Comparison of ENCODE assay signal across 17 cellular contexts in genomic region chr5:91144491-91145232, GRCh38.
DNase-seq lines count a peak whose midpoint lies in the region; ATAC-seq and TF ChIP-seq lines count a peak whose summit lies in the region.
"Had no signal": no experiment of that assay in that cellular context is flagged by ENCODE, and none has a peak within 500 bp of the region (broad histone marks: within the 10 kb centered on the region; RNA-seq: fewer than 3 reads in every experiment).

No MANE protein-coding gene starts in this region.

- no peaks in the 10 kb centered on the region for H3K4me1 Mint-ChIP-seq in activated naive CD4-positive, alpha-beta T cell treated with anti-CD3 and anti-CD28 coated beads for 36 hours (ENCODE audit: low read depth)

- peak overlapping the region in 9 of 10 donors; percentile 3 to 77 (median 58) for H3K27ac ChIP-seq in heart right ventricle
- peak overlapping the region in 3 of 4 donors; percentile 23 to 54 (median 48) for H3K27ac ChIP-seq in gastroesophageal sphincter
- H3K27ac ChIP-seq in parathyroid adenoma = no peak overlapping the region
- no peak overlapping the region for H3K27ac ChIP-seq in aorta (ENCODE audit: low read depth in 1 of 2, low read length in 2 of 2)

- no peak for TF ChIP-seq CTCF in heart right ventricle (IDR thresholded peaks at IDR 0.05)
- TF ChIP-seq CTCF in gastroesophageal sphincter (IDR thresholded peaks at IDR 0.05) = no peak
- no peak for TF ChIP-seq CTCF in parathyroid adenoma (IDR thresholded peaks at IDR 0.05)

- DNase-seq in heart right ventricle (no peak), cardiac septum (ENCODE audit: low spot score) (no peak), aorta (no peak), amniotic stem cell (lab: John Stamatoyannopoulos, UW) (no peak)
- DNase-seq in activated naive CD4-positive, alpha-beta T cell treated with anti-CD3 and anti-CD28 coated beads for 36 hours = no peak
- DNase-seq: ACHN; activated CD4-positive, CD25-positive, alpha-beta regulatory T cell; activated CD8-positive, alpha-beta memory T cell treated with anti-CD3 and anti-CD28 coated beads, Interleukin-2, amount 50 U/mL, for 4 hours; activated naive CD8-positive, alpha-beta T cell treated with anti-CD3 and anti-CD28 coated beads for 36 hours; CD8-positive, alpha-beta T cell; midbrain; NCI-H2107; stimulated activated CD4-positive, alpha-beta T cell treated with anti-CD3 and anti-CD28 coated beads, Interleukin-2, amount 100 ng/mL, for 48 hours had no signal

- H3K4me3 Mint-ChIP-seq in activated naive CD4-positive, alpha-beta T cell treated with anti-CD3 and anti-CD28 coated beads for 36 hours = no peak overlapping the region
- H3K4me3 Mint-ChIP-seq: activated naive CD8-positive, alpha-beta T cell treated with anti-CD3 and anti-CD28 coated beads for 36 hours; CD8-positive, alpha-beta T cell had no signal

- H3K9ac ChIP-seq in parathyroid adenoma = no peak overlapping the region

- TF ChIP-seq POLR2A in gastroesophageal sphincter (IDR thresholded peaks at IDR 0.05) = no peak

- no peaks in the 10 kb centered on the region for H3K79me2 ChIP-seq in parathyroid adenoma

- ATAC-seq in heart right ventricle = peak in 2 of 8 donors; percentile 48 to 64
- ATAC-seq in gastroesophageal sphincter = no peak
- ATAC-seq in aorta (ENCODE audit: low FRiP score) = peak; percentile 59
- ATAC-seq in GM21723 (IDR thresholded peaks at IDR 0.05; ENCODE audit: unreplicated experiment) = no peak
- ATAC-seq: CD8-positive, alpha-beta T cell had no signal

- H3K27me3 ChIP-seq in heart right ventricle (no peaks in the 10 kb centered on the region), gastroesophageal sphincter (no peaks in the 10 kb centered on the region), parathyroid adenoma (ENCODE audit: control insufficient read depth, insufficient read depth, low read length) (no peaks in the 10 kb centered on the region), aorta (ENCODE audit: control insufficient read depth in 1 of 2, insufficient read depth in 2 of 2, low read length in 1 of 2) (no peaks in the 10 kb centered on the region)

- peak overlapping the region; percentile 16 for H2AFZ ChIP-seq in parathyroid adenoma

- peak overlapping the region in 4 of 10 donors; percentile 12 to 19 (median 13) for H3K4me3 ChIP-seq in heart right ventricle
- no peak overlapping the region for H3K4me3 ChIP-seq in gastroesophageal sphincter
- no peak overlapping the region for H3K4me3 ChIP-seq in parathyroid adenoma (ENCODE audit: low read depth, low read length)
- H3K4me3 ChIP-seq in aorta (ENCODE audit: low read length in 2 of 2) = no peak overlapping the region
- H3K4me3 ChIP-seq: prostate gland had no signal

- H3K27ac Mint-ChIP-seq in activated naive CD4-positive, alpha-beta T cell treated with anti-CD3 and anti-CD28 coated beads for 36 hours = no peak overlapping the region
- H3K27ac Mint-ChIP-seq: activated naive CD8-positive, alpha-beta T cell treated with anti-CD3 and anti-CD28 coated beads for 36 hours; CD8-positive, alpha-beta T cell had no signal

- intact Hi-C loops in heart right ventricle (cut with DNase I) (loop anchor here in 1 of 10 donors (5.0 kb wide), 1 partner anchor 32 kb away; no protein-coding TSS in a partner anchor), cardiac septum (cut with DNase I) (loop anchor here (5.0 kb wide), 1 partner anchor 37 kb away; no protein-coding TSS in a partner anchor), aorta (cut with DNase I) (no loop called here)
- intact Hi-C loops in activated naive CD4-positive, alpha-beta T cell treated with anti-CD3 and anti-CD28 coated beads for 36 hours (cut with micrococcal nuclease) = no loop called here

- H3K9me3 Mint-ChIP-seq in activated naive CD4-positive, alpha-beta T cell treated with anti-CD3 and anti-CD28 coated beads for 36 hours = no peaks in the 10 kb centered on the region
- H3K9me3 Mint-ChIP-seq: CD8-positive, alpha-beta T cell had no signal

- no peaks in the 10 kb centered on the region for H3K27me3 Mint-ChIP-seq in activated naive CD4-positive, alpha-beta T cell treated with anti-CD3 and anti-CD28 coated beads for 36 hours (ENCODE audit: low read depth)
- H3K27me3 Mint-ChIP-seq: activated naive CD8-positive, alpha-beta T cell treated with anti-CD3 and anti-CD28 coated beads for 36 hours had no signal

- 52 to 62% methylated on average over 5 of the region's 5 CpGs for WGBS in heart right ventricle, 2 donors
- 38 to 45% methylated on average over 5 of the region's 5 CpGs for WGBS in gastroesophageal sphincter (ENCODE audit: low coverage in 1 of 2), 2 donors
- 19 to 23% methylated on average over 5 of the region's 5 CpGs for WGBS in aorta, 2 donors

- H3K4me2 ChIP-seq in parathyroid adenoma (ENCODE audit: low read length) = peak overlapping the region; percentile 39

- CTCF ChIA-PET in activated naive CD4-positive, alpha-beta T cell treated with anti-CD3 and anti-CD28 coated beads for 36 hours (lab: Charles Lee) = interaction anchor here (1.0 to 1.2 kb wide), 2 partner anchors 42 to 75 kb away, joined by 3 to 4 read pairs; no protein-coding TSS in a partner anchor

- H3K36me3 Mint-ChIP-seq in activated naive CD4-positive, alpha-beta T cell treated with anti-CD3 and anti-CD28 coated beads for 36 hours (ENCODE audit: low read depth) = no peaks in the 10 kb centered on the region
- H3K36me3 Mint-ChIP-seq: CD8-positive, alpha-beta T cell had no signal

- H3K36me3 ChIP-seq in heart right ventricle (no peaks in the 10 kb centered on the region), gastroesophageal sphincter (no peaks in the 10 kb centered on the region), parathyroid adenoma (ENCODE audit: control insufficient read depth, insufficient read depth, low read length) (no peaks in the 10 kb centered on the region), aorta (ENCODE audit: control insufficient read depth in 1 of 2, insufficient read depth in 2 of 2, low read length in 1 of 2) (no peaks in the 10 kb centered on the region)
- H3K36me3 ChIP-seq: prostate gland had no signal

- TF ChIP-seq EP300 in gastroesophageal sphincter (IDR thresholded peaks at IDR 0.05) = no peak

- H3K9me3 ChIP-seq in heart right ventricle = peaks cover 0 to 6% (median 0%) of the 10 kb centered on the region in 11 donors
- no peaks in the 10 kb centered on the region for H3K9me3 ChIP-seq in gastroesophageal sphincter
- no peaks in the 10 kb centered on the region for H3K9me3 ChIP-seq in parathyroid adenoma (ENCODE audit: control insufficient read depth, low read length)
- H3K9me3 ChIP-seq in aorta (ENCODE audit: control insufficient read depth, low read length) = no peaks in the 10 kb centered on the region
- H3K9me3 ChIP-seq: prostate gland had no signal

- H3K4me1 ChIP-seq in heart right ventricle (peaks cover 3 to 55% (median 22%) of the 10 kb centered on the region in 9 donors), gastroesophageal sphincter (peaks cover 0 to 26% (median 7%) of the 10 kb centered on the region in 3 donors), parathyroid adenoma (no peaks in the 10 kb centered on the region), aorta (ENCODE audit: control insufficient read depth in 1 of 2, insufficient read depth in 2 of 2, low read length in 2 of 2) (peaks cover 0 to 1% of the 10 kb centered on the region in 2 donors)
- H3K4me1 ChIP-seq: prostate gland had no signal

Comparison
In these comparisons a context has a peak if more than half of its experiments do, and no peak if none do; other contexts are left out.
1. H3K27ac ChIP-seq: peak in heart right ventricle (9 of 10) and gastroesophageal sphincter (3 of 4); none in parathyroid adenoma (single experiment) and aorta (0 of 2).